13 cellular contexts compared by ENCODE assay signal in genomic region chr13:50693755-50694154, GRCh38.
DNase-seq lines count a peak whose midpoint lies in the region; ATAC-seq, FAIRE-seq and TF ChIP-seq lines count a peak whose summit lies in the region.
"Had no signal": no experiment of that assay in that cellular context is flagged by ENCODE, and none has a peak within 500 bp of the region (broad histone marks: within the 10 kb centered on the region; RNA-seq: fewer than 3 reads in every experiment).

No MANE protein-coding gene starts in this region.

- in situ Hi-C loops in KBM-7 (cut with MboI; ENCODE audit: low pct_unique_long_range_greater_than_20kb, low sequenced_read_pairs) = no loop called here

- TF ChIP-seq CTCF in endothelial cell (IDR thresholded peaks at IDR 0.05; ENCODE audit: unreplicated experiment) = no peak
- no peak for TF ChIP-seq CTCF in WERI-Rb-1 (IDR thresholded peaks at IDR 0.05; ENCODE audit: low read depth, low read length)

- H3K27ac Mint-ChIP-seq in endothelial cell (ENCODE audit: unreplicated experiment) = peak overlapping the region; percentile 85
- H3K27ac Mint-ChIP-seq: CD4-positive, CD25-positive, alpha-beta regulatory T cell had no signal

- FAIRE-seq in small intestine (lab: Jason Lieb, UNC) = no peak
- FAIRE-seq: colon had no signal

- H3K4me3 ChIP-seq in small intestine (ENCODE audit: low read depth in 1 of 2, low read length in 2 of 2) (no peak overlapping the region), WERI-Rb-1 (ENCODE audit: low read depth, low read length) (no peak overlapping the region)
- no peak overlapping the region for H3K4me3 ChIP-seq in effector memory CD4-positive, alpha-beta T cell (ENCODE audit: insufficient read depth, low read depth, low read length, poor library complexity, severe bottlenecking)

- no peaks in the 10 kb centered on the region for H3K36me3 Mint-ChIP-seq in endothelial cell (ENCODE audit: low read depth, unreplicated experiment)

- H3K9me3 ChIP-seq in small intestine (ENCODE audit: control insufficient read depth, low read depth) (no peaks in the 10 kb centered on the region), WERI-Rb-1 (ENCODE audit: severe bottlenecking) (no peaks in the 10 kb centered on the region)
- no peaks in the 10 kb centered on the region for H3K9me3 ChIP-seq in effector memory CD4-positive, alpha-beta T cell (ENCODE audit: control insufficient read depth, low read length)

- H3K36me3 ChIP-seq in small intestine (ENCODE audit: control insufficient read depth in 2 of 2, insufficient read depth in 2 of 2, low read length in 2 of 2) (no peaks in the 10 kb centered on the region), WERI-Rb-1 (no peaks in the 10 kb centered on the region)
- H3K36me3 ChIP-seq in effector memory CD4-positive, alpha-beta T cell (ENCODE audit: control insufficient read depth, insufficient read depth, low read length) = no peaks in the 10 kb centered on the region

- DNase-seq in H4 (ENCODE audit: low spot score) = peak; percentile 51
- DNase-seq in endothelial cell (ENCODE audit: low spot score) = no peak
- DNase-seq in left kidney (ENCODE audit: low read depth, low spot score) = peak; percentile 53
- DNase-seq in small intestine = peak; percentile 8
- DNase-seq in WERI-Rb-1 = no peak
- no peak for DNase-seq in effector memory CD4-positive, alpha-beta T cell
- DNase-seq in KBM-7 = no peak
- DNase-seq: activated effector memory CD4-positive, alpha-beta T cell treated with Interleukin-2 at 50 U/mL for 16 hours; CD4-positive, CD25-positive, alpha-beta regulatory T cell; NCI-H2227 treated with DMSO at 0.1 percent for 48 hours; stimulated activated CD4-positive, alpha-beta T cell treated with anti-CD3 and anti-CD28 coated beads, Interleukin-2, amount 100 ng/mL, for 48 hours had no signal

- no peak for ATAC-seq in GM21423 (IDR thresholded peaks at IDR 0.05; ENCODE audit: unreplicated experiment)

- H3K4me1 ChIP-seq in small intestine (ENCODE audit: control insufficient read depth in 2 of 2, insufficient read depth in 1 of 2, low read depth in 1 of 2, low read length in 1 of 2) = peaks cover 0 to 5% of the 10 kb centered on the region in 2 donors
- H3K4me1 ChIP-seq in effector memory CD4-positive, alpha-beta T cell (ENCODE audit: control insufficient read depth, insufficient read depth, low read length, poor library complexity, severe bottlenecking) = no peaks in the 10 kb centered on the region

- peaks cover 1% of the 10 kb centered on the region for H3K27me3 Mint-ChIP-seq in endothelial cell (ENCODE audit: unreplicated experiment)

- H3K27me3 ChIP-seq in small intestine (ENCODE audit: control insufficient read depth in 2 of 2, insufficient read depth in 2 of 2, low read length in 2 of 2) = no peaks in the 10 kb centered on the region
- no peaks in the 10 kb centered on the region for H3K27me3 ChIP-seq in WERI-Rb-1 (ENCODE audit: insufficient read depth, low read depth, severe bottlenecking)
- no peaks in the 10 kb centered on the region for H3K27me3 ChIP-seq in effector memory CD4-positive, alpha-beta T cell (replicated peaks; ENCODE audit: control insufficient read depth, insufficient read depth, low read length, poor library complexity, severe bottlenecking)

- H3K4me1 Mint-ChIP-seq in endothelial cell (ENCODE audit: unreplicated experiment) = peaks cover 34% of the 10 kb centered on the region

- WGBS in small intestine, 3 donors = 27 to 58% (median 33%) methylated on average over 2 of the region's 2 CpGs

- H3K4me3 Mint-ChIP-seq in endothelial cell (ENCODE audit: unreplicated experiment) = no peak overlapping the region
- H3K4me3 Mint-ChIP-seq: CD4-positive, CD25-positive, alpha-beta regulatory T cell had no signal

- H3K27ac ChIP-seq in small intestine (ENCODE audit: low read depth in 1 of 2, low read length in 1 of 2) (peak overlapping the region in 1 of 2 donors; percentile 51), WERI-Rb-1 (no peak overlapping the region)
- H3K27ac ChIP-seq in effector memory CD4-positive, alpha-beta T cell (ENCODE audit: insufficient read depth, low read length, poor library complexity, severe bottlenecking) = no peak overlapping the region

- H3K9me3 Mint-ChIP-seq in endothelial cell (ENCODE audit: unreplicated experiment) = peaks cover 4% of the 10 kb centered on the region

Comparison
In these comparisons a context has a peak if more than half of its experiments do, and no peak if none do; other contexts are left out.
1. DNase-seq: peak in H4 (single experiment), left kidney (single experiment) and small intestine (single experiment); none in endothelial cell (single experiment), WERI-Rb-1 (single experiment), effector memory CD4-positive, alpha-beta T cell (0 of 3) and KBM-7 (single experiment).